Comparison of ENCODE assay signal across 22 cellular contexts in genomic region chr12:104752883-104753282, GRCh38.
"Had no signal": no experiment of that assay in that cellular context is flagged by ENCODE, and none has a peak within 500 bp of the region (broad histone marks: within the 10 kb centered on the region; RNA-seq: fewer than 3 reads in every experiment).

No MANE protein-coding gene starts in this region.

- H3K27me3 ChIP-seq: brain microvascular endothelial cell, esophagus squamous epithelium, ovary, right lobe of liver, upper lobe of right lung had no signal

- H3K9me3 ChIP-seq: esophagus squamous epithelium, mucosa of descending colon, ovary, right lobe of liver, thoracic aorta, upper lobe of right lung had no signal

- H3K4me3 ChIP-seq: esophagus squamous epithelium, mucosa of descending colon, ovary, right lobe of liver, thoracic aorta, upper lobe of right lung had no signal

- H3K27me3 Mint-ChIP-seq: activated CD4-positive, alpha-beta memory T cell treated with anti-CD3 and anti-CD28 coated beads, Interleukin-2, amount 10 ng/mL, durations not matched to agents 7 days and 5 days; activated T-cell treated with anti-CD3 and anti-CD28 coated beads, Interleukin-2, amount 50 U/mL, for 24 hours; memory B cell; naive B cell had no signal

- H3K36me3 ChIP-seq: brain microvascular endothelial cell, ovary, right lobe of liver, thoracic aorta had no signal

- ATAC-seq: mucosa of descending colon, right lobe of liver, upper lobe of right lung had no signal

- H3K9me3 Mint-ChIP-seq: activated T-cell treated with anti-CD3 and anti-CD28 coated beads, Interleukin-2, amount 50 U/mL, for 24 hours; activated T-helper 2 cell treated with anti-CD3 and anti-CD28 coated beads, Interferon-gamma antibody, Interleukin-2, Interleukin-4, amounts not matched to agents 10 μg/mL and 5 μg/mL and 100 μg/mL, durations not matched to agents 14 hours and 24 hours and 36 hours; immature natural killer cell; memory B cell had no signal

- DNase-seq: activated CD4-positive, alpha-beta memory T cell treated with anti-CD3 and anti-CD28 coated beads, Interleukin-2, amount 10 ng/mL, durations not matched to agents 7 days and 5 days; activated CD4-positive, alpha-beta T cell treated with anti-CD3 and anti-CD28 coated beads for 4 hours; activated naive CD4-positive, alpha-beta T cell treated with anti-CD3 and anti-CD28 coated beads, Interleukin-2, amount 50 U/mL, for 16 hours; activated T-cell treated with anti-CD3 and anti-CD28 coated beads, Interleukin-2, amount 50 U/mL, for 24 hours; aorta; brain microvascular endothelial cell; cerebellar nuclear complex; cortex of kidney; effector CD8-positive, alpha-beta T cell; esophagus squamous epithelium; immature natural killer cell; mucosa of descending colon; naive B cell; ovary; small intestine; stimulated activated CD4-positive, alpha-beta T cell treated with anti-CD3 and anti-CD28 coated beads, Interleukin-15, amount 100 ng/mL, for 24 hours; stimulated activated CD4-positive, alpha-beta T cell treated with anti-CD3 and anti-CD28 coated beads, Interleukin-4, amount 100 ng/mL, for 1 hour; upper lobe of right lung had no signal

- H3K27ac Mint-ChIP-seq: activated CD4-positive, alpha-beta memory T cell treated with anti-CD3 and anti-CD28 coated beads, Interleukin-2, amount 10 ng/mL, durations not matched to agents 7 days and 5 days; activated T-cell treated with anti-CD3 and anti-CD28 coated beads, Interleukin-2, amount 50 U/mL, for 24 hours; activated T-helper 2 cell treated with anti-CD3 and anti-CD28 coated beads, Interferon-gamma antibody, Interleukin-2, Interleukin-4, amounts not matched to agents 10 μg/mL and 5 μg/mL and 100 μg/mL, durations not matched to agents 14 hours and 24 hours and 36 hours had no signal

- H3K4me1 ChIP-seq: right lobe of liver had no signal

- H3K27ac ChIP-seq: brain microvascular endothelial cell, esophagus squamous epithelium, ovary, right lobe of liver, thoracic aorta, upper lobe of right lung had no signal

- H3K4me3 Mint-ChIP-seq: activated CD4-positive, alpha-beta memory T cell treated with anti-CD3 and anti-CD28 coated beads, Interleukin-2, amount 10 ng/mL, durations not matched to agents 7 days and 5 days; activated T-cell treated with anti-CD3 and anti-CD28 coated beads, Interleukin-2, amount 50 U/mL, for 24 hours; immature natural killer cell; memory B cell had no signal
